Comparison of ENCODE assay signal across 15 cellular contexts in the genomic region with DNA sequence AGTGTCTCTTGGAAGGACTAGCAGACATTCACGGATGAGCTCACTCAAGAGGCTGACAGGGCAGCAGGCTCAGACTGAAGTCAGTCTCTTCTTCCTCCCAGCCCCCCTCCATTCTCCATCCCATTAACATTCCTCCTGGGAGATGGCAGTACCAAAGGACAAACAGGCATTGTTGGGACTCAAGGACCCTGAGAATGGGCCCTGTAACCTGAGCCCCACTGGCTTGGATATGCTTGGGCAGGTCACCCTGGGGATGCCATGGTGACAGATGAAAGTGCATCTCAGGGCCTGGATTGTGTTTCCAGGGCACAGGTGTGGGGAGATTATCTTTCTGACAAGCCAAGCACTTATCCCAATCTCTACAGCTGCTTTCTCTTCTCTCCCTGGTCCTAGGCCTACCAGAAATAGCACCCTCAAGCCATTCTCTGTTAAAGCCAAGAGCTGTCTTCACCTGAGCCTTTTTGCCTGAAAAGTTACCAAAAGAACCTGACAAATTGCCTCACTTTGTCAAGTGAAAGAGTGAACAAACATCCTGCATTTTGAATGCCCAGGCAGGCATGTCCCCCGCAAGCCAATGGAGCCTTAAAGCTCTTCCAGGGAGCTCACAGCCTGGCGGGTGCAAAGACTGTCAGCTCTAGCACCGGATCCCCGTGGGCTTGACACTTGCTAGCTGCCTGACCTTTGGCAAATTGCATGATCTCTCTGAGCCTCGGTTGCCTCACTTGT.
DNase-seq lines count a peak whose midpoint lies in the region.
"Had no signal": no experiment of that assay in that cellular context is flagged by ENCODE, and none has a peak within 500 bp of the region (broad histone marks: within the 10 kb centered on the region; RNA-seq: fewer than 3 reads in every experiment).

No MANE protein-coding gene starts in this region.

- POLR2A ChIA-PET in CD8-positive, alpha-beta memory T cell (lab: Charles Lee) = no interaction called here

- no peak overlapping the region for H3K4me3 ChIP-seq in CD8-positive, alpha-beta memory T cell (ENCODE audit: low read length)
- H3K4me3 ChIP-seq: ascending aorta, GM23248 had no signal

- H3K36me3 ChIP-seq in CD8-positive, alpha-beta memory T cell (ENCODE audit: insufficient read depth, low read length) = no peaks in the 10 kb centered on the region
- H3K36me3 ChIP-seq: ascending aorta had no signal

- DNase-seq in DMS153 treated with DMSO at 0.1 percent for 48 hours (lab: John Stamatoyannopoulos, UW; ENCODE audit: unreplicated experiment) = peak; percentile 81
- DNase-seq in NCI-H1436 treated with DMSO at 0.1 percent for 48 hours (lab: John Stamatoyannopoulos, UW) = peak; percentile 36
- peak; percentile 46 for DNase-seq in NCI-H748 treated with DMSO at 0.1 percent for 48 hours (lab: John Stamatoyannopoulos, UW)
- peak; percentile 99 for DNase-seq in islet precursor cell
- no peak for DNase-seq in pons (ENCODE audit: low spot score)
- no peak for DNase-seq in T-helper 1 cell
- DNase-seq in CD8-positive, alpha-beta memory T cell = no peak
- DNase-seq in LoVo (ENCODE audit: low spot score) = no peak
- DNase-seq: activated T-cell treated with anti-CD3 and anti-CD28 coated beads, Interleukin-2, amount 50 U/mL, for 72 hours; effector CD8-positive, alpha-beta T cell; GM23248; left ventricle myocardium superior; NCI-H226 had no signal

- H3K9me3 Mint-ChIP-seq in CD8-positive, alpha-beta memory T cell = no peaks in the 10 kb centered on the region
- H3K9me3 Mint-ChIP-seq: activated T-cell treated with anti-CD3 and anti-CD28 coated beads, Interleukin-2, amount 50 U/mL, for 72 hours; stimulated activated memory B cell treated with anti-CD40 and anti-IgM and Interleukin-4, amounts not matched to agents 10 μg/mL and 1 μg/mL and 100 μg/mL, for 72 hours had no signal

- H3K36me3 Mint-ChIP-seq in CD8-positive, alpha-beta memory T cell = no peaks in the 10 kb centered on the region
- H3K36me3 Mint-ChIP-seq: stimulated activated memory B cell treated with anti-CD40 and anti-IgM and Interleukin-4, amounts not matched to agents 10 μg/mL and 1 μg/mL and 100 μg/mL, for 72 hours had no signal

- no peaks in the 10 kb centered on the region for H3K4me1 ChIP-seq in CD8-positive, alpha-beta memory T cell (ENCODE audit: insufficient read depth, low read length)
- H3K4me1 ChIP-seq: ascending aorta had no signal

- no peak overlapping the region for H3K27ac Mint-ChIP-seq in CD8-positive, alpha-beta memory T cell
- H3K27ac Mint-ChIP-seq: activated T-cell treated with anti-CD3 and anti-CD28 coated beads, Interleukin-2, amount 50 U/mL, for 72 hours; stimulated activated memory B cell treated with anti-CD40 and anti-IgM and Interleukin-4, amounts not matched to agents 10 μg/mL and 1 μg/mL and 100 μg/mL, for 72 hours had no signal

- no peaks in the 10 kb centered on the region for H3K4me1 Mint-ChIP-seq in CD8-positive, alpha-beta memory T cell
- H3K4me1 Mint-ChIP-seq: stimulated activated memory B cell treated with anti-CD40 and anti-IgM and Interleukin-4, amounts not matched to agents 10 μg/mL and 1 μg/mL and 100 μg/mL, for 72 hours had no signal

- CTCF ChIA-PET in CD8-positive, alpha-beta memory T cell (lab: Charles Lee) = no interaction called here

- no peaks in the 10 kb centered on the region for H3K27me3 ChIP-seq in CD8-positive, alpha-beta memory T cell (ENCODE audit: insufficient read depth, low read length, poor library complexity, severe bottlenecking)
- H3K27me3 ChIP-seq: ascending aorta had no signal

- no peaks in the 10 kb centered on the region for H3K9me3 ChIP-seq in CD8-positive, alpha-beta memory T cell (ENCODE audit: low read length)
- H3K9me3 ChIP-seq: ascending aorta had no signal

- H3K27ac ChIP-seq in CD8-positive, alpha-beta memory T cell (ENCODE audit: low read depth, low read length) = no peak overlapping the region
- H3K27ac ChIP-seq: ascending aorta, GM23248 had no signal

- no peak overlapping the region for H3K4me3 Mint-ChIP-seq in CD8-positive, alpha-beta memory T cell
- H3K4me3 Mint-ChIP-seq: activated T-cell treated with anti-CD3 and anti-CD28 coated beads, Interleukin-2, amount 50 U/mL, for 72 hours; stimulated activated memory B cell treated with anti-CD40 and anti-IgM and Interleukin-4, amounts not matched to agents 10 μg/mL and 1 μg/mL and 100 μg/mL, for 72 hours had no signal

- H3K27me3 Mint-ChIP-seq in CD8-positive, alpha-beta memory T cell = peaks cover 4 to 12% of the 10 kb centered on the region in 2 donors

Comparison
In these comparisons a context has a peak if more than half of its experiments do, and no peak if none do; other contexts are left out.
1. DNase-seq: peak in DMS153 treated with DMSO at 0.1 percent for 48 hours (single experiment), NCI-H1436 treated with DMSO at 0.1 percent for 48 hours (single experiment), NCI-H748 treated with DMSO at 0.1 percent for 48 hours (single experiment) and islet precursor cell (single experiment); none in pons (single experiment), T-helper 1 cell (0 of 5), CD8-positive, alpha-beta memory T cell (0 of 5) and LoVo (single experiment).